8 cellular contexts compared by ENCODE assay signal in genomic region chr2:158456309-158457066, GRCh38. TPM values are rescaled to one million over a fixed set of nuclear protein-coding genes. Genes with fewer than 3 reads are reported as not detected.
DNase-seq lines count a peak whose midpoint lies in the region; ATAC-seq and TF ChIP-seq lines count a peak whose summit lies in the region.

Gene CCDC148, minus strand, starts transcription at chr2:158456753. Its CDS starts 314 bp downstream, at chr2:158456439.
A gene with protein sequence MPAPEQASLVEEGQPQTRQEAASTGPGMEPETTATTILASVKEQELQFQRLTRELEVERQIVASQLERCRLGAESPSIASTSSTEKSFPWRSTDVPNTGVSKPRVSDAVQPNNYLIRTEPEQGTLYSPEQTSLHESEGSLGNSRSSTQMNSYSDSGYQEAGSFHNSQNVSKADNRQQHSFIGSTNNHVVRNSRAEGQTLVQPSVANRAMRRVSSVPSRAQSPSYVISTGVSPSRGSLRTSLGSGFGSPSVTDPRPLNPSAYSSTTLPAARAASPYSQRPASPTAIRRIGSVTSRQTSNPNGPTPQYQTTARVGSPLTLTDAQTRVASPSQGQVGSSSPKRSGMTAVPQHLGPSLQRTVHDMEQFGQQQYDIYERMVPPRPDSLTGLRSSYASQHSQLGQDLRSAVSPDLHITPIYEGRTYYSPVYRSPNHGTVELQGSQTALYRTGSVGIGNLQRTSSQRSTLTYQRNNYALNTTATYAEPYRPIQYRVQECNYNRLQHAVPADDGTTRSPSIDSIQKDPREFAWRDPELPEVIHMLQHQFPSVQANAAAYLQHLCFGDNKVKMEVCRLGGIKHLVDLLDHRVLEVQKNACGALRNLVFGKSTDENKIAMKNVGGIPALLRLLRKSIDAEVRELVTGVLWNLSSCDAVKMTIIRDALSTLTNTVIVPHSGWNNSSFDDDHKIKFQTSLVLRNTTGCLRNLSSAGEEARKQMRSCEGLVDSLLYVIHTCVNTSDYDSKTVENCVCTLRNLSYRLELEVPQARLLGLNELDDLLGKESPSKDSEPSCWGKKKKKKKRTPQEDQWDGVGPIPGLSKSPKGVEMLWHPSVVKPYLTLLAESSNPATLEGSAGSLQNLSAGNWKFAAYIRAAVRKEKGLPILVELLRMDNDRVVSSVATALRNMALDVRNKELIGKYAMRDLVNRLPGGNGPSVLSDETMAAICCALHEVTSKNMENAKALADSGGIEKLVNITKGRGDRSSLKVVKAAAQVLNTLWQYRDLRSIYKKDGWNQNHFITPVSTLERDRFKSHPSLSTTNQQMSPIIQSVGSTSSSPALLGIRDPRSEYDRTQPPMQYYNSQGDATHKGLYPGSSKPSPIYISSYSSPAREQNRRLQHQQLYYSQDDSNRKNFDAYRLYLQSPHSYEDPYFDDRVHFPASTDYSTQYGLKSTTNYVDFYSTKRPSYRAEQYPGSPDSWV (plus strand): TSS chr2:158456952. CDS start chr2:158533185, 76,233 bp downstream.

- H3K4me1 ChIP-seq in OCI-LY7 (ENCODE audit: insufficient read depth, low read length, poor library complexity, severe bottlenecking) = peaks cover 26% of the 10 kb centered on the region

- ATAC-seq in GM21529 (IDR thresholded peaks at IDR 0.05; ENCODE audit: unreplicated experiment) = peak; percentile 89

- no peak for TF ChIP-seq CTCF in OCI-LY7 (conservative IDR thresholded peaks at IDR 0.05; ENCODE audit: low read length)
- TF ChIP-seq CTCF in epithelial cell of proximal tubule (conservative IDR thresholded peaks at IDR 0.05; ENCODE audit: low read depth, low read length) = no peak

- peak; percentile 75 for DNase-seq in DMS114 treated with DMSO at 0.1 percent for 48 hours (lab: John Stamatoyannopoulos, UW; ENCODE audit: unreplicated experiment)
- DNase-seq in HuH-7.5 (ENCODE audit: low spot score) = peak; percentile 90
- peak; percentile 92 for DNase-seq in OCI-LY7 (ENCODE audit: low spot score)
- peak; percentile 86 for DNase-seq in activated T-cell treated with anti-CD3 and anti-CD28 coated beads, Interleukin-2, amount 50 U/mL, for 1 hour
- no peak for DNase-seq in epithelial cell of proximal tubule (ENCODE audit: low read depth)
- DNase-seq in mucosa of gallbladder (ENCODE audit: low spot score) = peak; percentile 91
- peak; percentile 68 to 72 for DNase-seq in stimulated activated CD8-positive, alpha-beta memory T cell treated with anti-CD3 and anti-CD28 coated beads, Interleukin-4, amount 100 ng/mL, for 1 hour (ENCODE audit: low read depth in 2 of 2, low spot score in 1 of 2)

- CTCF ChIA-PET in OCI-LY7 (lab: Charles Lee; ENCODE audit: unreplicated experiment) = interaction anchor here (1.3 kb wide), 1 partner anchor 10 kb away, joined by 3 read pairs; no protein-coding TSS in a partner anchor

- H2AFZ ChIP-seq in OCI-LY7 (ENCODE audit: low read length) = peak within 1 kb of the TSS; percentile 84

- intact Hi-C loops in OCI-LY7 (cut with micrococcal nuclease; ENCODE audit: unreplicated experiment) = loop anchor here (5.0 to 10.0 kb wide), 3 partner anchors 296 to 1014 kb away; partner anchors contain the start of genes ACVR1 and CYTIP

- POLR2A ChIA-PET in OCI-LY7 (lab: Charles Lee) = interaction anchor here (0.5 to 1.1 kb wide), 7 partner anchors 11 to 652 kb away, joined by 3 to 4 read pairs (median 3); no protein-coding TSS in a partner anchor

- peak within 1 kb of the TSS; percentile 99 for H3K4me2 ChIP-seq in OCI-LY7 (ENCODE audit: low read length)

- no peaks in the 10 kb centered on the region for H3K9me2 ChIP-seq in OCI-LY7 (ENCODE audit: insufficient read depth, low read length)

- peak within 1 kb of the TSS; percentile 80 for H3K4me3 ChIP-seq in OCI-LY7 (ENCODE audit: low read depth, low read length, poor library complexity, severe bottlenecking)
- H3K4me3 ChIP-seq in epithelial cell of proximal tubule (ENCODE audit: low read depth, low read length) = peak within 1 kb of the TSS; percentile 90

- H3K9me3 ChIP-seq in OCI-LY7 (ENCODE audit: low read length) = no peaks in the 10 kb centered on the region

- H4K20me1 ChIP-seq in OCI-LY7 (ENCODE audit: insufficient read depth, low read length) = peaks cover 26% of the 10 kb centered on the region

- H3K79me2 ChIP-seq in OCI-LY7 (ENCODE audit: insufficient read depth, low read depth, low read length) = peaks cover 34% of the 10 kb centered on the region

- no TSS peak for BruUV-seq in OCI-LY7 (replicated peaks; lab: Mats Ljungman, UMichigan)

- H3K36me3 ChIP-seq in OCI-LY7 (ENCODE audit: insufficient read depth, low read length) = no peaks in the 10 kb centered on the region

- peak within 1 kb of the TSS; percentile 30 for H3K27ac ChIP-seq in OCI-LY7 (ENCODE audit: low read depth, low read length, poor library complexity, severe bottlenecking)

RNA-seq across cellular contexts. Expression of gene CCDC148, which starts in this region (rescaled TPM):
- total RNA-seq in OCI-LY7 (2014; rRNA removed; shearing (Covaris generic)) = 0.19 and 1.1 TPM in 2 replicates
- 0.99 and 2.0 TPM in 2 replicates for total RNA-seq in OCI-LY7 (2022)
- total RNA-seq in epithelial cell of proximal tubule = 0.86 and 1.2 TPM in 2 replicates
- 3.1 TPM for total RNA-seq in mucosa of gallbladder

RNA-seq across cellular contexts. Expression of the second gene that starts in this region (rescaled TPM):
- total RNA-seq in OCI-LY7 (2014; rRNA removed; shearing (Covaris generic)) = 58.5 and 68.7 TPM in 2 replicates
- total RNA-seq in OCI-LY7 (2022) = 73.2 and 81.8 TPM in 2 replicates
- 39.3 and 41.0 TPM in 2 replicates for total RNA-seq in epithelial cell of proximal tubule
- total RNA-seq in mucosa of gallbladder = 90.3 TPM
